In genomic region chr1:24841593-24841992, GRCh38 we compare ENCODE assay signal across 27 cellular contexts.
DNase-seq lines count a peak whose midpoint lies in the region; ATAC-seq, FAIRE-seq and TF ChIP-seq lines count a peak whose summit lies in the region.
"Had no signal": no experiment of that assay in that cellular context is flagged by ENCODE, and none has a peak within 500 bp of the region (broad histone marks: within the 10 kb centered on the region; RNA-seq: fewer than 3 reads in every experiment).

No MANE protein-coding gene starts in this region.

- H3K27me3 ChIP-seq in right lobe of liver (no peaks in the 10 kb centered on the region), HepG2 (ENCODE audit: control insufficient read depth in 1 of 2, insufficient read depth in 2 of 2, low read length in 2 of 2) (no peaks in the 10 kb centered on the region), H1 (replicated peaks in 1 of 4; ENCODE audit: control insufficient read depth in 3 of 4, extremely low read depth in 1 of 4, insufficient read depth in 3 of 4, low read length in 3 of 4) (no peaks in the 10 kb centered on the region), psoas muscle (ENCODE audit: insufficient read depth in 3 of 3, low read length in 2 of 3) (no peaks in the 10 kb centered on the region)
- H3K27me3 ChIP-seq: BE2C, BLaER1 had no signal

- TF ChIP-seq RAD21 in HepG2 (CRISPR knock-in tag; IDR thresholded peaks at IDR 0.05), result no peak
- no peak for TF ChIP-seq RAD21 in H1 (IDR thresholded peaks at IDR 0.05 in 1 of 2, conservative IDR thresholded peaks at IDR 0.05 in 1 of 2; ENCODE audit: low read depth in 2 of 2, low read length in 2 of 2)

- intact Hi-C loops in right lobe of liver (cut with DNase I), result loop anchor here in 1 of 2 donors (10.0 kb wide), 1 partner anchor 193 kb away; no protein-coding TSS in a partner anchor
- intact Hi-C loops in HepG2 (cut with micrococcal nuclease; ENCODE audit: unreplicated experiment), result no loop called here
- intact Hi-C loops in psoas muscle (cut with DNase I), result loop anchor here in 1 of 2 donors (5.0 kb wide), 1 partner anchor 371 kb away; no protein-coding TSS in a partner anchor

- H4K20me1 ChIP-seq in HepG2 (ENCODE audit: insufficient read depth, low read length), result no peaks in the 10 kb centered on the region
- peaks cover 0 to 7% of the 10 kb centered on the region in 2 experiments for H4K20me1 ChIP-seq in H1 (replicated peaks in 1 of 2; ENCODE audit: control insufficient read depth in 1 of 2, insufficient read depth in 2 of 2, low read length in 2 of 2)

- H2BK120ac ChIP-seq in H1 (replicated peaks; ENCODE audit: low read depth, low read length), result no peak overlapping the region

- no peaks in the 10 kb centered on the region for H3K23me2 ChIP-seq in H1 (ENCODE audit: low read depth, low read length)

- no peak overlapping the region for H3K4me3 ChIP-seq in right lobe of liver
- no peak overlapping the region for H3K4me3 ChIP-seq in HepG2 (replicated peaks in 1 of 3; ENCODE audit: insufficient read depth in 1 of 3, low read depth in 2 of 3, low read length in 3 of 3)
- H3K4me3 ChIP-seq in SK-N-MC, result no peak overlapping the region
- H3K4me3 ChIP-seq in H1 (ENCODE audit: extremely low read depth in 1 of 4, insufficient read depth in 2 of 4, low read depth in 3 of 4, low read length in 4 of 4), result no peak overlapping the region
- H3K4me3 ChIP-seq in psoas muscle, result no peak overlapping the region
- H3K4me3 ChIP-seq: BLaER1, GM12878 had no signal

- no peak for TF ChIP-seq CTCF in right lobe of liver (IDR thresholded peaks at IDR 0.05)
- TF ChIP-seq CTCF in HepG2 (CRISPR knock-in tag; IDR thresholded peaks at IDR 0.05), result no peak
- TF ChIP-seq CTCF in H1 (IDR thresholded peaks at IDR 0.05; ENCODE audit: control extremely low read depth in 1 of 3, insufficient read depth in 1 of 3, low read depth in 1 of 3, low read length in 3 of 3), result no peak
- no peak for TF ChIP-seq CTCF in psoas muscle (IDR thresholded peaks at IDR 0.05)

- no peak overlapping the region for H4K8ac ChIP-seq in H1 (ENCODE audit: extremely low read depth, insufficient read depth, low read length)

- H2BK20ac ChIP-seq in H1 (ENCODE audit: low read length), result no peak overlapping the region

- no peak overlapping the region for H3K14ac ChIP-seq in H1 (ENCODE audit: insufficient read length)

- H2AFZ ChIP-seq in HepG2 (ENCODE audit: low read length) (no peak overlapping the region), H1 (ENCODE audit: low read length) (no peak overlapping the region)

- ATAC-seq in right lobe of liver (peak in 3 of 4 donors; percentile 48 to 59 (median 55)), HepG2 (no peak), psoas muscle (no peak), GM21737 (IDR thresholded peaks at IDR 0.05; ENCODE audit: unreplicated experiment) (no peak), HG03135 (IDR thresholded peaks at IDR 0.05; ENCODE audit: unreplicated experiment) (no peak)
- ATAC-seq: GM12878 had no signal

- H4K91ac ChIP-seq in H1 (replicated peaks; ENCODE audit: insufficient read length, low read length), result no peak overlapping the region

- no peak overlapping the region for H3K4me2 ChIP-seq in HepG2 (ENCODE audit: low read depth, low read length)
- no peak overlapping the region for H3K4me2 ChIP-seq in H1 (ENCODE audit: insufficient read depth in 1 of 2, low read depth in 2 of 2, low read length in 2 of 2)
- H3K4me2 ChIP-seq: BLaER1 had no signal

- H2AK5ac ChIP-seq in H1 (ENCODE audit: low read depth, low read length), result no peak overlapping the region

- H3K27ac ChIP-seq in right lobe of liver (no peak overlapping the region), HepG2 (ENCODE audit: extremely low read length, insufficient read depth, low read length) (no peak overlapping the region), SK-N-MC (peak overlapping the region; percentile 76), H1 (ENCODE audit: low read depth, low read length) (no peak overlapping the region), psoas muscle (no peak overlapping the region)
- H3K27ac ChIP-seq: BLaER1 had no signal

- H2BK15ac ChIP-seq in H1 (ENCODE audit: low read length), result no peak overlapping the region

- no TSS peak for BruUV-seq in HepG2 (replicated peaks; lab: Mats Ljungman, UMichigan)

- in situ Hi-C loops in HepG2 (cut with HindIII; ENCODE audit: extremely low pct_ligation_motif_present, low pct_unique_long_range_greater_than_20kb), result no loop called here

- H2BK12ac ChIP-seq in H1 (ENCODE audit: low read depth, low read length), result no peak overlapping the region

- peaks cover 0 to 13% (median 0%) of the 10 kb centered on the region in 4 donors for H3K4me1 ChIP-seq in right lobe of liver
- no peaks in the 10 kb centered on the region for H3K4me1 ChIP-seq in HepG2 (ENCODE audit: insufficient read depth, low read length)
- no peaks in the 10 kb centered on the region for H3K4me1 ChIP-seq in H1 (replicated peaks in 1 of 4; ENCODE audit: control insufficient read depth in 3 of 4, insufficient read depth in 4 of 4, low read length in 3 of 4)
- no peaks in the 10 kb centered on the region for H3K4me1 ChIP-seq in psoas muscle
- H3K4me1 ChIP-seq: BE2C had no signal

- H3K79me2 ChIP-seq in HepG2 (ENCODE audit: insufficient read depth, low read length) (peaks cover 5% of the 10 kb centered on the region), H1 (ENCODE audit: control insufficient read depth in 1 of 2, insufficient read depth in 2 of 2, low read length in 2 of 2) (peaks cover 0 to 26% of the 10 kb centered on the region in 2 experiments; a peak in 2 of 4 replicates)

- H3K4ac ChIP-seq in H1 (replicated peaks; ENCODE audit: insufficient read length, low read depth, low read length), result no peak overlapping the region

- H3K9ac ChIP-seq in HepG2 (ENCODE audit: insufficient read depth, low read depth, low read length) (no peak overlapping the region), SK-N-MC (ENCODE audit: insufficient read length) (no peak overlapping the region), H1 (replicated peaks in 1 of 4; ENCODE audit: extremely low read depth in 1 of 4, low read depth in 3 of 4, low read length in 3 of 4) (no peak overlapping the region)
- H3K9ac ChIP-seq: BLaER1 had no signal

- H3K9me3 ChIP-seq in right lobe of liver (no peaks in the 10 kb centered on the region), HepG2 (ENCODE audit: low read length) (no peaks in the 10 kb centered on the region), SK-N-MC (ENCODE audit: low read depth, low read length) (no peaks in the 10 kb centered on the region), H1 (ENCODE audit: insufficient read depth in 2 of 2, low read depth in 1 of 2, low read length in 1 of 2) (no peaks in the 10 kb centered on the region), psoas muscle (no peaks in the 10 kb centered on the region)
- H3K9me3 ChIP-seq: BE2C, BLaER1 had no signal

- H3K23ac ChIP-seq in H1 (ENCODE audit: insufficient read length), result no peak overlapping the region

- no peak for FAIRE-seq in HepG2 (lab: Jason Lieb, UNC)
- peak; percentile 62 for FAIRE-seq in H1 (lab: Jason Lieb, UNC)
- FAIRE-seq: A204.1, GM12878, GM12892, GM18507 had no signal

- TF ChIP-seq EP300 in HepG2 (IDR thresholded peaks at IDR 0.05; ENCODE audit: low read depth in 2 of 2, low read length in 2 of 2), result no peak
- no peak for TF ChIP-seq EP300 in HepG2 (CRISPR knock-in tag; IDR thresholded peaks at IDR 0.05; ENCODE audit: borderline replicate concordance)
- TF ChIP-seq EP300 in H1 (IDR thresholded peaks at IDR 0.05; ENCODE audit: borderline replicate concordance in 1 of 2, low read depth in 2 of 2, low read length in 2 of 2), result no peak

- H4K5ac ChIP-seq in H1 (ENCODE audit: insufficient read length, low read depth, low read length), result no peak overlapping the region

- H3K79me1 ChIP-seq in H1 (ENCODE audit: low read depth, low read length), result no peaks in the 10 kb centered on the region; the same call in 1 of the 2 replicates

- CTCF ChIA-PET in HepG2 (lab: Yijun Ruan, JAX; ENCODE audit: low intra/inter-chr PET ratio, low total read pairs), result no interaction called here
- CTCF ChIA-PET in H1 (lab: Charles Lee; ENCODE audit: partially characterized antibody), result interaction anchor here (0.6 to 1.9 kb wide), 6 partner anchors 10 to 168 kb away, joined by 3 to 9 read pairs (median 4); no protein-coding TSS in a partner anchor

- POLR2A ChIA-PET in HepG2 (lab: Yijun Ruan, JAX), result no interaction called here
- POLR2A ChIA-PET in H1 (lab: Charles Lee; ENCODE audit: partially characterized antibody), result no interaction called here

- DNase-seq in right lobe of liver, result no peak
- DNase-seq in HepG2 (ENCODE audit: low spot score), result no peak
- DNase-seq in SK-N-MC (ENCODE audit: low read depth, low spot score), result no peak
- no peak for DNase-seq in H1 (ENCODE audit: low read depth in 1 of 2, low spot score in 2 of 2)
- DNase-seq in psoas muscle, result no peak
- DNase-seq: 8988T; ACHN; BE2C; C1 segment of cervical spinal cord; CD4-positive, alpha-beta memory T cell; CD4-positive, CD25-positive, alpha-beta regulatory T cell; CD8-positive, alpha-beta memory T cell; COR-L47; DMS 273 treated with DMSO at 0.1 percent for 48 hours; DMS153; DMS53; DMS79; DND-41; EL; GDM1 had no signal

- H3K56ac ChIP-seq in H1 (replicated peaks; ENCODE audit: insufficient read length, low read depth, low read length), result no peak overlapping the region

- TF ChIP-seq POLR2A in right lobe of liver (IDR thresholded peaks at IDR 0.05) (no peak), HepG2 (IDR thresholded peaks at IDR 0.05; ENCODE audit: insufficient read depth in 1 of 2, low read depth in 2 of 2, low read length in 2 of 2) (no peak), H1 (IDR thresholded peaks at IDR 0.05; ENCODE audit: control extremely low read depth in 1 of 2, low read depth in 2 of 2, low read length in 2 of 2) (no peak)

- 47% methylated on average over 3 of the region's 3 CpGs for WGBS in right lobe of liver (ENCODE audit: insufficient coverage, low coverage, low lambda C conversion rate, missing lambda C conversion rate)
- WGBS in HepG2 (ENCODE audit: low lambda C conversion rate), result 95% methylated on average over 3 of the region's 3 CpGs
- WGBS in H1 (ENCODE audit: extremely low coverage in 1 of 2, insufficient coverage in 1 of 2, insufficient read length in 1 of 2, insufficient replicate concordance in 2 of 2, low coverage in 1 of 2, low lambda C conversion rate in 2 of 2, missing lambda C conversion rate in 1 of 2), 2 experiments, result 93% methylated on average over 3 of the region's 3 CpGs; no CpG with 5 or more reads in 1 of the 2 experiments
- 93 to 97% (median 95%) methylated on average over 3 of the region's 3 CpGs for WGBS in psoas muscle, 3 donors

- H3K18ac ChIP-seq in H1 (ENCODE audit: extremely low read depth, low read length), result no peak overlapping the region

- H3K36me3 ChIP-seq in right lobe of liver (peaks cover 0 to 30% (median 5%) of the 10 kb centered on the region in 4 donors), HepG2 (replicated peaks in 1 of 2; ENCODE audit: control insufficient read depth in 1 of 2, insufficient read depth in 2 of 2, low read length in 2 of 2) (peaks cover 3 to 30% of the 10 kb centered on the region in 2 experiments; a peak in 4 of 5 replicates), SK-N-MC (ENCODE audit: insufficient read depth, low read length) (peaks cover 50% of the 10 kb centered on the region), H1 (ENCODE audit: control insufficient read depth in 2 of 4, insufficient read depth in 4 of 4, low read length in 3 of 4) (peaks cover 2 to 36% (median 20%) of the 10 kb centered on the region in 4 experiments), psoas muscle (ENCODE audit: insufficient read depth in 1 of 2, low read depth in 1 of 2) (peaks cover 0 to 17% of the 10 kb centered on the region in 2 donors)
- H3K36me3 ChIP-seq: BE2C had no signal

- H2BK5ac ChIP-seq in H1 (ENCODE audit: low read depth, low read length), result no peak overlapping the region

Comparison
In these comparisons a context has a peak if more than half of its experiments do, and no peak if none do; other contexts are left out.
1. ATAC-seq: peak in right lobe of liver (3 of 4); none in HepG2 (single experiment), psoas muscle (0 of 4), GM21737 (single experiment) and HG03135 (single experiment).